1 cellular context compared by ENCODE assay signal in the genomic region with DNA sequence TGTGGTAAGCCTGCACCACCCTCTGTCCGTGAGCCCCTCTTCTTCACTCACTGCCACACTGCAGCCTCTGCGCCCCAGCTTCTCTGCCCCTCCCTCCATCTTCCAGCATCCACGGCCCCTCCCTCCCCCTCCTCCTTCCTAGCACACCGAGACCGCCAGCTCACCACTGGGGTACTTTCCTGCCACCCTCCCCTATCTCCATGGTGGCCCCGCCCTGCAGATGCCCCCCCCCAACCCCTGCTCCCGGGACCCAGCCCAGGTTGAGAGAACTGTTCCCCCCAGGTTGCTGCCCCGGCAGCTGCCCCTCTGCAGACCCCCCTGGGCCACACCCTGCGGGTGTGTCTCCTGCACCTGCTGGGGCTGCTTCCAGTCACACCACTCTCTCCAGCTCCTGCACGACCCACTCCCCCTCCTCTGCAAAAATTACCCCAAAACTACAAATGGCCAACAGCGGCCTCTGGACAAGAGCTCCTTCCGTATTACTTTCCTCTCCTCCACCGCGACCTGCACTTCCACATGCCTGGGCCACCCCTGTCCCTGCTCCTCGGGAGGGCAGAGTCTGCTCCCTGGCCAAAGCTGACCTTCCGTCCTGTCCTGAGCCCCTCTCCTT.
TF ChIP-seq lines count a peak whose summit lies in the region.

No MANE protein-coding gene starts in this region.

TF ChIP-seq in GM23338, 12 proteins besides CTCF, POLR2A, EP300 and RAD21 (continued from another document):
- TF ChIP-seq, protein P1, sequence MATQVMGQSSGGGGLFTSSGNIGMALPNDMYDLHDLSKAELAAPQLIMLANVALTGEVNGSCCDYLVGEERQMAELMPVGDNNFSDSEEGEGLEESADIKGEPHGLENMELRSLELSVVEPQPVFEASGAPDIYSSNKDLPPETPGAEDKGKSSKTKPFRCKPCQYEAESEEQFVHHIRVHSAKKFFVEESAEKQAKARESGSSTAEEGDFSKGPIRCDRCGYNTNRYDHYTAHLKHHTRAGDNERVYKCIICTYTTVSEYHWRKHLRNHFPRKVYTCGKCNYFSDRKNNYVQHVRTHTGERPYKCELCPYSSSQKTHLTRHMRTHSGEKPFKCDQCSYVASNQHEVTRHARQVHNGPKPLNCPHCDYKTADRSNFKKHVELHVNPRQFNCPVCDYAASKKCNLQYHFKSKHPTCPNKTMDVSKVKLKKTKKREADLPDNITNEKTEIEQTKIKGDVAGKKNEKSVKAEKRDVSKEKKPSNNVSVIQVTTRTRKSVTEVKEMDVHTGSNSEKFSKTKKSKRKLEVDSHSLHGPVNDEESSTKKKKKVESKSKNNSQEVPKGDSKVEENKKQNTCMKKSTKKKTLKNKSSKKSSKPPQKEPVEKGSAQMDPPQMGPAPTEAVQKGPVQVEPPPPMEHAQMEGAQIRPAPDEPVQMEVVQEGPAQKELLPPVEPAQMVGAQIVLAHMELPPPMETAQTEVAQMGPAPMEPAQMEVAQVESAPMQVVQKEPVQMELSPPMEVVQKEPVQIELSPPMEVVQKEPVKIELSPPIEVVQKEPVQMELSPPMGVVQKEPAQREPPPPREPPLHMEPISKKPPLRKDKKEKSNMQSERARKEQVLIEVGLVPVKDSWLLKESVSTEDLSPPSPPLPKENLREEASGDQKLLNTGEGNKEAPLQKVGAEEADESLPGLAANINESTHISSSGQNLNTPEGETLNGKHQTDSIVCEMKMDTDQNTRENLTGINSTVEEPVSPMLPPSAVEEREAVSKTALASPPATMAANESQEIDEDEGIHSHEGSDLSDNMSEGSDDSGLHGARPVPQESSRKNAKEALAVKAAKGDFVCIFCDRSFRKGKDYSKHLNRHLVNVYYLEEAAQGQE (IDR thresholded peaks at IDR 0.05; ENCODE audit: unreplicated experiment): no peak
- TF ChIP-seq JUNB (IDR thresholded peaks at IDR 0.05; ENCODE audit: unreplicated experiment) (no peak), ZNF331 (CRISPR knock-in tag; IDR thresholded peaks at IDR 0.05; ENCODE audit: low read depth) (no peak), NANOG (IDR thresholded peaks at IDR 0.05; ENCODE audit: borderline replicate concordance) (no peak)
- TF ChIP-seq, protein P2, sequence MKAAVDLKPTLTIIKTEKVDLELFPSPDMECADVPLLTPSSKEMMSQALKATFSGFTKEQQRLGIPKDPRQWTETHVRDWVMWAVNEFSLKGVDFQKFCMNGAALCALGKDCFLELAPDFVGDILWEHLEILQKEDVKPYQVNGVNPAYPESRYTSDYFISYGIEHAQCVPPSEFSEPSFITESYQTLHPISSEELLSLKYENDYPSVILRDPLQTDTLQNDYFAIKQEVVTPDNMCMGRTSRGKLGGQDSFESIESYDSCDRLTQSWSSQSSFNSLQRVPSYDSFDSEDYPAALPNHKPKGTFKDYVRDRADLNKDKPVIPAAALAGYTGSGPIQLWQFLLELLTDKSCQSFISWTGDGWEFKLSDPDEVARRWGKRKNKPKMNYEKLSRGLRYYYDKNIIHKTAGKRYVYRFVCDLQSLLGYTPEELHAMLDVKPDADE (IDR thresholded peaks at IDR 0.05): no peak
